In the genomic region with DNA sequence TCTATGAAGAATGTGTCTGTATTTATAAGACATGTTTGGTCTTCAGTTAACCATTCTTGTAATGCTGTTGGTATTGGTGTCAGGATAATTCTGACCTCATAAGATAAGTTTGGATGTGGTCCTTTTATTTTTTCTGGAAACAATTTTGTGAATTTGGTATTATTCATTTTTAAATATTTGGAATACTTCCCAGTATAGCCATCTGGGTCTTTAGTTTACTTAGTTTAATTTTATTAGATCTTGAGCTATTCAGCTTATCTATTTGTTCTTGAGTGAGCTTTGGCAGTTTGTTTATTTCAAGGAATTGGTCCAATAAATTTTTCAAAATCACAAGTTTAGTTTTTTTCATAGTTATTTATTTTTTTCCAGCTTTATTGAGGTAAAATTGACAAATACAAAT, we compare ENCODE assay signal across 1 cellular context.
TF ChIP-seq lines count a peak whose summit lies in the region.

No MANE protein-coding gene starts in this region.

TF ChIP-seq in SK-N-SH, 30 proteins besides CTCF, POLR2A, EP300 and RAD21 (continued from another document):
- TF ChIP-seq NFIC (IDR thresholded peaks at IDR 0.05; ENCODE audit: borderline replicate concordance) = no peak
- no peak for TF ChIP-seq GABPA (IDR thresholded peaks at IDR 0.05; ENCODE audit: low read depth)
- TF ChIP-seq FOXM1 (IDR thresholded peaks at IDR 0.05; ENCODE audit: low read depth) = no peak
- no peak for TF ChIP-seq MXI1 (IDR thresholded peaks at IDR 0.05; ENCODE audit: low read depth, low read length)
- TF ChIP-seq FOSL2 (IDR thresholded peaks at IDR 0.05; ENCODE audit: borderline replicate concordance, low read depth) = no peak
